ENCODE assay signal across 1 cellular context in the genomic region with DNA sequence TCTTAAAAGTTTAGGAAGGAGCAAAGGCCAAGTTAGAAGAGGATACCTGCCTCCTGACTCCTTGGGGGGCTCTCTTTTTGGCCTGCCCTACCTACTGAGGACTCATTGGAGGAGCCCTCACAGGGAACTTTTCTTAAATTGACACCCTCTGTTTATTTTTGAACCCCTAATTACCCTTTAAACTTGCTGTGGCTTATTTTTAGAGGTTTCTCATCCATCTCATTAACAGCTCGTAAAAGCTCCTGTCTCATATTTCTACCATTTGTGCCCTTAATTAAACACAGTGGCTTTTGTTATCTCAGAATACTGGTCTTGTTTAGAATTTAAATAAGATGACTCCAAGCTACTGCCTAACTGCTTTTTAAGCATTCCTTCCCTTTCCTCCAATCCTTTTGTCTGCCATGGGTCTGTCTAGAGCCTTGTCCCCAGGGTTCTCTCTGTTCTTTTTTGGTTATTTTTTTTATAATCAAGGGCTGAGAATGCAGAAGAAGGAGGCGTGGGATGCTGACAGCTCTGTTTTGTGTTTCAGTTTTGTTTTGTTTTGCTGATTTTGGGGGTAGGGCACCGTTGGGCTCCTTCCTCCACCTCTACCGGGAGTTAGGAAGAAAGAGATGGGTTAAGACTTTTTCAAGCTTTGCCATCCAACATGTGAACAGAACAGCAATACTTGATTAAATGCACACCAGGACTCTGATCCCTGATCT.
TF ChIP-seq lines count a peak whose summit lies in the region.

No MANE protein-coding gene starts in this region.

TF ChIP-seq in GM23338, 12 proteins besides CTCF, POLR2A, EP300 and RAD21:
- TF ChIP-seq, protein P1, sequence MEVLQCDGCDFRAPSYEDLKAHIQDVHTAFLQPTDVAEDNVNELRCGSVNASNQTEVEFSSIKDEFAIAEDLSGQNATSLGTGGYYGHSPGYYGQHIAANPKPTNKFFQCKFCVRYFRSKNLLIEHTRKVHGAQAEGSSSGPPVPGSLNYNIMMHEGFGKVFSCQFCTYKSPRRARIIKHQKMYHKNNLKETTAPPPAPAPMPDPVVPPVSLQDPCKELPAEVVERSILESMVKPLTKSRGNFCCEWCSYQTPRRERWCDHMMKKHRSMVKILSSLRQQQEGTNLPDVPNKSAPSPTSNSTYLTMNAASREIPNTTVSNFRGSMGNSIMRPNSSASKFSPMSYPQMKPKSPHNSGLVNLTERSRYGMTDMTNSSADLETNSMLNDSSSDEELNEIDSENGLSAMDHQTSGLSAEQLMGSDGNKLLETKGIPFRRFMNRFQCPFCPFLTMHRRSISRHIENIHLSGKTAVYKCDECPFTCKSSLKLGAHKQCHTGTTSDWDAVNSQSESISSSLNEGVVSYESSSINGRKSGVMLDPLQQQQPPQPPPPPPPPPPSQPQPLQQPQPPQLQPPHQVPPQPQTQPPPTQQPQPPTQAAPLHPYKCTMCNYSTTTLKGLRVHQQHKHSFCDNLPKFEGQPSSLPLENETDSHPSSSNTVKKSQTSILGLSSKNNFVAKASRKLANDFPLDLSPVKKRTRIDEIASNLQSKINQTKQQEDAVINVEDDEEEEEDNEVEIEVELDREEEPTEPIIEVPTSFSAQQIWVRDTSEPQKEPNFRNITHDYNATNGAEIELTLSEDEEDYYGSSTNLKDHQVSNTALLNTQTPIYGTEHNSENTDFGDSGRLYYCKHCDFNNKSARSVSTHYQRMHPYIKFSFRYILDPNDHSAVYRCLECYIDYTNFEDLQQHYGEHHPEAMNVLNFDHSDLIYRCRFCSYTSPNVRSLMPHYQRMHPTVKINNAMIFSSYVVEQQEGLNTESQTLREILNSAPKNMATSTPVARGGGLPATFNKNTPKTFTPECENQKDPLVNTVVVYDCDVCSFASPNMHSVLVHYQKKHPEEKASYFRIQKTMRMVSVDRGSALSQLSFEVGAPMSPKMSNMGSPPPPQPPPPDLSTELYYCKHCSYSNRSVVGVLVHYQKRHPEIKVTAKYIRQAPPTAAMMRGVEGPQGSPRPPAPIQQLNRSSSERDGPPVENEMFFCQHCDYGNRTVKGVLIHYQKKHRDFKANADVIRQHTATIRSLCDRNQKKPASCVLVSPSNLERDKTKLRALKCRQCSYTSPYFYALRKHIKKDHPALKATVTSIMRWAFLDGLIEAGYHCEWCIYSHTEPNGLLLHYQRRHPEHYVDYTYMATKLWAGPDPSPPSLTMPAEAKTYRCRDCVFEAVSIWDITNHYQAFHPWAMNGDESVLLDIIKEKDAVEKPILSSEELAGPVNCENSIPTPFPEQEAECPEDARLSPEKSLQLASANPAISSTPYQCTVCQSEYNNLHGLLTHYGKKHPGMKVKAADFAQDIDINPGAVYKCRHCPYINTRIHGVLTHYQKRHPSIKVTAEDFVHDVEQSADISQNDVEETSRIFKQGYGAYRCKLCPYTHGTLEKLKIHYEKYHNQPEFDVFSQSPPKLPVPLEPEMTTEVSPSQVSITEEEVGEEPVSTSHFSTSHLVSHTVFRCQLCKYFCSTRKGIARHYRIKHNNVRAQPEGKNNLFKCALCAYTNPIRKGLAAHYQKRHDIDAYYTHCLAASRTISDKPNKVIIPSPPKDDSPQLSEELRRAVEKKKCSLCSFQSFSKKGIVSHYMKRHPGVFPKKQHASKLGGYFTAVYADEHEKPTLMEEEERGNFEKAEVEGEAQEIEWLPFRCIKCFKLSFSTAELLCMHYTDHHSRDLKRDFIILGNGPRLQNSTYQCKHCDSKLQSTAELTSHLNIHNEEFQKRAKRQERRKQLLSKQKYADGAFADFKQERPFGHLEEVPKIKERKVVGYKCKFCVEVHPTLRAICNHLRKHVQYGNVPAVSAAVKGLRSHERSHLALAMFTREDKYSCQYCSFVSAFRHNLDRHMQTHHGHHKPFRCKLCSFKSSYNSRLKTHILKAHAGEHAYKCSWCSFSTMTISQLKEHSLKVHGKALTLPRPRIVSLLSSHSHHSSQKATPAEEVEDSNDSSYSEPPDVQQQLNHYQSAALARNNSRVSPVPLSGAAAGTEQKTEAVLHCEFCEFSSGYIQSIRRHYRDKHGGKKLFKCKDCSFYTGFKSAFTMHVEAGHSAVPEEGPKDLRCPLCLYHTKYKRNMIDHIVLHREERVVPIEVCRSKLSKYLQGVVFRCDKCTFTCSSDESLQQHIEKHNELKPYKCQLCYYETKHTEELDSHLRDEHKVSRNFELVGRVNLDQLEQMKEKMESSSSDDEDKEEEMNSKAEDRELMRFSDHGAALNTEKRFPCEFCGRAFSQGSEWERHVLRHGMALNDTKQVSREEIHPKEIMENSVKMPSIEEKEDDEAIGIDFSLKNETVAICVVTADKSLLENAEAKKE (CRISPR knock-in tag; IDR thresholded peaks at IDR 0.05), result no peak; the same call in 1 of the 2 replicates
- TF ChIP-seq NANOG (IDR thresholded peaks at IDR 0.05; ENCODE audit: borderline replicate concordance) (no peak), EZH2 (IDR thresholded peaks at IDR 0.05; ENCODE audit: low read depth, unreplicated experiment) (no peak), JUNB (IDR thresholded peaks at IDR 0.05; ENCODE audit: unreplicated experiment) (no peak), CREB1 (CRISPR knock-in tag; IDR thresholded peaks at IDR 0.05; ENCODE audit: low read depth) (no peak), STAT1 (IDR thresholded peaks at IDR 0.05; ENCODE audit: unreplicated experiment) (no peak), ZNF331 (CRISPR knock-in tag; IDR thresholded peaks at IDR 0.05; ENCODE audit: low read depth) (no peak), EZH2phosphoT487 (IDR thresholded peaks at IDR 0.05; ENCODE audit: unreplicated experiment) (no peak), POLR2AphosphoS5 (IDR thresholded peaks at IDR 0.05; ENCODE audit: low read depth) (no peak), ZNF114 (CRISPR knock-in tag; IDR thresholded peaks at IDR 0.05) (no peak)
- TF ChIP-seq, protein P2, sequence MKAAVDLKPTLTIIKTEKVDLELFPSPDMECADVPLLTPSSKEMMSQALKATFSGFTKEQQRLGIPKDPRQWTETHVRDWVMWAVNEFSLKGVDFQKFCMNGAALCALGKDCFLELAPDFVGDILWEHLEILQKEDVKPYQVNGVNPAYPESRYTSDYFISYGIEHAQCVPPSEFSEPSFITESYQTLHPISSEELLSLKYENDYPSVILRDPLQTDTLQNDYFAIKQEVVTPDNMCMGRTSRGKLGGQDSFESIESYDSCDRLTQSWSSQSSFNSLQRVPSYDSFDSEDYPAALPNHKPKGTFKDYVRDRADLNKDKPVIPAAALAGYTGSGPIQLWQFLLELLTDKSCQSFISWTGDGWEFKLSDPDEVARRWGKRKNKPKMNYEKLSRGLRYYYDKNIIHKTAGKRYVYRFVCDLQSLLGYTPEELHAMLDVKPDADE (IDR thresholded peaks at IDR 0.05), result no peak
- TF ChIP-seq, protein P3, sequence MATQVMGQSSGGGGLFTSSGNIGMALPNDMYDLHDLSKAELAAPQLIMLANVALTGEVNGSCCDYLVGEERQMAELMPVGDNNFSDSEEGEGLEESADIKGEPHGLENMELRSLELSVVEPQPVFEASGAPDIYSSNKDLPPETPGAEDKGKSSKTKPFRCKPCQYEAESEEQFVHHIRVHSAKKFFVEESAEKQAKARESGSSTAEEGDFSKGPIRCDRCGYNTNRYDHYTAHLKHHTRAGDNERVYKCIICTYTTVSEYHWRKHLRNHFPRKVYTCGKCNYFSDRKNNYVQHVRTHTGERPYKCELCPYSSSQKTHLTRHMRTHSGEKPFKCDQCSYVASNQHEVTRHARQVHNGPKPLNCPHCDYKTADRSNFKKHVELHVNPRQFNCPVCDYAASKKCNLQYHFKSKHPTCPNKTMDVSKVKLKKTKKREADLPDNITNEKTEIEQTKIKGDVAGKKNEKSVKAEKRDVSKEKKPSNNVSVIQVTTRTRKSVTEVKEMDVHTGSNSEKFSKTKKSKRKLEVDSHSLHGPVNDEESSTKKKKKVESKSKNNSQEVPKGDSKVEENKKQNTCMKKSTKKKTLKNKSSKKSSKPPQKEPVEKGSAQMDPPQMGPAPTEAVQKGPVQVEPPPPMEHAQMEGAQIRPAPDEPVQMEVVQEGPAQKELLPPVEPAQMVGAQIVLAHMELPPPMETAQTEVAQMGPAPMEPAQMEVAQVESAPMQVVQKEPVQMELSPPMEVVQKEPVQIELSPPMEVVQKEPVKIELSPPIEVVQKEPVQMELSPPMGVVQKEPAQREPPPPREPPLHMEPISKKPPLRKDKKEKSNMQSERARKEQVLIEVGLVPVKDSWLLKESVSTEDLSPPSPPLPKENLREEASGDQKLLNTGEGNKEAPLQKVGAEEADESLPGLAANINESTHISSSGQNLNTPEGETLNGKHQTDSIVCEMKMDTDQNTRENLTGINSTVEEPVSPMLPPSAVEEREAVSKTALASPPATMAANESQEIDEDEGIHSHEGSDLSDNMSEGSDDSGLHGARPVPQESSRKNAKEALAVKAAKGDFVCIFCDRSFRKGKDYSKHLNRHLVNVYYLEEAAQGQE (IDR thresholded peaks at IDR 0.05; ENCODE audit: unreplicated experiment), result no peak
